Comparison of ENCODE assay signal across 1 cellular context in genomic region chr4:25030283-25031076, GRCh38.
TF ChIP-seq lines count a peak whose summit lies in the region.

Gene LGI2 (minus strand): TSS chr4:25030946. CDS start chr4:25030693, 253 bp downstream.

TF ChIP-seq in K562, 482 proteins besides CTCF, POLR2A, EP300 and RAD21:
- peak; percentile 41 for TF ChIP-seq NFIC (IDR thresholded peaks at IDR 0.05)
- TF ChIP-seq SMAD1 (IDR thresholded peaks at IDR 0.05; ENCODE audit: low read depth, low read length, partially characterized antibody): no peak
